1 cellular context compared by ENCODE assay signal in the genomic region with DNA sequence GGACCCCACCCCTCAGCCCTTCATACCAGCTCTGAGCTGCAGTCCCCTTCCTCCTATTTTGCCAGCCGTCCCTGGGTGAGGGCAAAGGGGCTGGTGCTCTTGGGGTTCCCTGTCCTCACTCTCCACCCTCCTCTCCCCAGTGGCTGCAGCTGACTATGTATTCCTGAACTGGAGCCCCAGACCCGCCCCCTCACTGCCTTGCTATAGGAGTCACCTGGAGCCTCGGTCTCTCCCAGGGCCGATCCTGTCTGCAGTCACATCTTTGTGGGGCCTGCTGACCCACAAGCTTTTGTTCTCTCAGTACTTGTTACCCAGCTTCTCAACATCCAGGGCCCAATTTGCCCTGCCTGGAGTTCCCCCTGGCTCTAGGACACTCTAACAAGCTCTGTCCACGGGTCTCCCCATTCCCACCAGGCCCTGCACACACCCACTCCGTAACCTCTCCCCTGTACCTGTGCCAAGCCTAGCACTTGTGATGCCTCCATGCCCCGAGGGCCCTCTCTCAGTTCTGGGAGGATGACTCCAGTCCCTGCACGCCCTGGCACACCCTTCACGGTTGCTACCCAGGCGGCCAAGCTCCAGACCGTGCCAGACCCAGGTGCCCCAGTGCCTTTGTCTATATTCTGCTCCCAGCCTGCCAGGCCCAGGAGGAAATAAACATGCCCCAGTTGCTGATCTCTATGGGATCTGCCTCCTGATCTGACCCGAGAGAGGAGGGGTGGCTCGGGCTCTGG.
TF ChIP-seq lines count a peak whose summit lies in the region.

No MANE protein-coding gene starts in this region.

TF ChIP-seq in H1, 55 proteins besides CTCF, POLR2A, EP300 and RAD21:
- TF ChIP-seq MAX (IDR thresholded peaks at IDR 0.05) (no peak), PHF8 (conservative IDR thresholded peaks at IDR 0.05; ENCODE audit: low read depth, low read length) (no peak), EGR1 (IDR thresholded peaks at IDR 0.05; ENCODE audit: borderline replicate concordance, low read depth, low read length) (no peak), SP1 (IDR thresholded peaks at IDR 0.05; ENCODE audit: low read depth, low read length) (0 out of 2 replicates have a peak, but pooled peaks have one; percentile 10), FOSL1 (IDR thresholded peaks at IDR 0.05; ENCODE audit: insufficient read depth, low read depth, low read length) (no peak)
